In genomic region chr6:157763129-157763893, GRCh38 we compare ENCODE assay signal across 1 cellular context.
A peak's percentile ranks its signal among the peaks of the same experiment; 100 is the strongest.
TF ChIP-seq lines count a peak whose summit lies in the region.

No MANE protein-coding gene starts in this region.

TF ChIP-seq in endothelial cell of umbilical vein, 7 proteins besides CTCF, POLR2A, EP300 and RAD21 (continued from another document):
- TF ChIP-seq MAX (IDR thresholded peaks at IDR 0.05; ENCODE audit: insufficient read depth, insufficient read length) (no peak), JUN (IDR thresholded peaks at IDR 0.05; ENCODE audit: borderline replicate concordance, insufficient read depth, insufficient read length, low read depth) (peak; percentile 74), EZH2 (IDR thresholded peaks at IDR 0.05; ENCODE audit: borderline replicate concordance, low read depth, low read length, severe bottlenecking) (no peak), MYC (IDR thresholded peaks at IDR 0.05; ENCODE audit: low read depth, low read length) (no peak), GATA2 (IDR thresholded peaks at IDR 0.05; ENCODE audit: insufficient read depth, insufficient read length, low read depth, low read length) (no peak), FOS (IDR thresholded peaks at IDR 0.05; ENCODE audit: borderline replicate concordance, insufficient read depth, low read length) (peak; percentile 86)
